8 cellular contexts compared by ENCODE assay signal in genomic region chr11:61129608-61130523, GRCh38. TPM values are rescaled to one million over a fixed set of nuclear protein-coding genes. Genes with fewer than 3 reads are reported as not detected.
DNase-seq lines count a peak whose midpoint lies in the region; ATAC-seq and TF ChIP-seq lines count a peak whose summit lies in the region.

No MANE protein-coding gene starts in this region.

- peaks cover 5% of the 10 kb centered on the region; the same call in 1 of the 2 replicates for H3K36me3 ChIP-seq in BLaER1
- H3K36me3 ChIP-seq in esophagus muscularis mucosa = peaks cover 0 to 56% (median 39%) of the 10 kb centered on the region in 4 donors

- H3K36me3 Mint-ChIP-seq in natural killer cell treated with Interleukin-12 subunit alpha and Interleukin-12 subunit beta and Interleukin-15 and Interleukin-18, amount 100 ng/mL, for 72 hours = no peaks in the 10 kb centered on the region
- peaks cover 26% of the 10 kb centered on the region for H3K36me3 Mint-ChIP-seq in stimulated activated naive CD8-positive, alpha-beta T cell treated with anti-CD3 and anti-CD28 coated beads, Interleukin-15, Interleukin-2, amounts not matched to agents 100 ng/mL and 50 ng/mL, for 24 hours (ENCODE audit: low read depth)

- no peak overlapping the region for H3K9ac ChIP-seq in BLaER1

- peak overlapping the region; percentile 2 to 31 for H3K27ac Mint-ChIP-seq in natural killer cell treated with Interleukin-12 subunit alpha and Interleukin-12 subunit beta and Interleukin-15 and Interleukin-18, amount 100 ng/mL, for 72 hours
- peak overlapping the region; percentile 57 for H3K27ac Mint-ChIP-seq in stimulated activated naive CD8-positive, alpha-beta T cell treated with anti-CD3 and anti-CD28 coated beads, Interleukin-15, Interleukin-2, amounts not matched to agents 100 ng/mL and 50 ng/mL, for 24 hours

- no peaks in the 10 kb centered on the region for H3K9me3 Mint-ChIP-seq in natural killer cell treated with Interleukin-12 subunit alpha and Interleukin-12 subunit beta and Interleukin-15 and Interleukin-18, amount 100 ng/mL, for 72 hours
- H3K9me3 Mint-ChIP-seq in stimulated activated naive CD8-positive, alpha-beta T cell treated with anti-CD3 and anti-CD28 coated beads, Interleukin-15, Interleukin-2, amounts not matched to agents 100 ng/mL and 50 ng/mL, for 24 hours = no peaks in the 10 kb centered on the region

- H3K27me3 ChIP-seq in BLaER1 = no peaks in the 10 kb centered on the region
- H3K27me3 ChIP-seq in esophagus muscularis mucosa = no peaks in the 10 kb centered on the region

- no peaks in the 10 kb centered on the region for H3K9me3 ChIP-seq in BLaER1
- no peaks in the 10 kb centered on the region for H3K9me3 ChIP-seq in esophagus muscularis mucosa

- TF ChIP-seq EP300 in esophagus muscularis mucosa (IDR thresholded peaks at IDR 0.05) = no peak

- peak; percentile 91 for ATAC-seq in natural killer cell treated with Interleukin-12 subunit alpha and Interleukin-12 subunit beta and Interleukin-15 and Interleukin-18, amount 100 ng/mL, for 72 hours

- peak; percentile 100 for TF ChIP-seq CTCF in GM20000 (IDR thresholded peaks at IDR 0.05; ENCODE audit: extremely low read depth, missing control alignments)
- TF ChIP-seq CTCF in esophagus muscularis mucosa (IDR thresholded peaks at IDR 0.05) = peak in 2 of 3 experiments; percentile 97 to 100

- peaks cover 38% of the 10 kb centered on the region for H4K20me1 ChIP-seq in BLaER1

- H3K4me1 ChIP-seq in BLaER1 (peaks cover 63% of the 10 kb centered on the region), esophagus muscularis mucosa (peaks cover 12 to 37% (median 22%) of the 10 kb centered on the region in 4 donors)

- TF ChIP-seq POLR2A in esophagus muscularis mucosa (IDR thresholded peaks at IDR 0.05; ENCODE audit: low read depth) = no peak

- H3K4me1 Mint-ChIP-seq in natural killer cell treated with Interleukin-12 subunit alpha and Interleukin-12 subunit beta and Interleukin-15 and Interleukin-18, amount 100 ng/mL, for 72 hours (ENCODE audit: low read depth in 2 of 2) = peaks cover 5 to 6% of the 10 kb centered on the region in 2 donors
- peaks cover 25% of the 10 kb centered on the region for H3K4me1 Mint-ChIP-seq in stimulated activated naive CD8-positive, alpha-beta T cell treated with anti-CD3 and anti-CD28 coated beads, Interleukin-15, Interleukin-2, amounts not matched to agents 100 ng/mL and 50 ng/mL, for 24 hours (ENCODE audit: low read depth)

- 19% methylated on average over 23 of the region's 35 CpGs for WGBS in esophagus muscularis mucosa

- intact Hi-C loops in esophagus muscularis mucosa (cut with DNase I) = loop anchor here (2.0 to 5.0 kb wide), 3 partner anchors 57 to 288 kb away; partner anchors contain the start of genes CCDC86 and CD6

- DNase-seq in GM20000 (ENCODE audit: low spot score) = peak; percentile 97
- peak; percentile 100 for DNase-seq in HuH-7 (ENCODE audit: low spot score)
- peak; percentile 77 for DNase-seq in activated CD8-positive, alpha-beta memory T cell treated with anti-CD3 and anti-CD28 coated beads, Interleukin-2, amount 50 U/mL, for 1 hour (ENCODE audit: extremely low read depth)
- peak; percentile 96 for DNase-seq in esophagus muscularis mucosa (ENCODE audit: extremely low spot score)
- DNase-seq in natural killer cell treated with Interleukin-12 subunit alpha and Interleukin-12 subunit beta and Interleukin-15 and Interleukin-18, amount 100 ng/mL, for 72 hours (ENCODE audit: low spot score) = peak; percentile 81
- DNase-seq in effector CD8-positive, alpha-beta T cell (lab: John Stamatoyannopoulos, UW) = no peak

- no peaks in the 10 kb centered on the region for H3K27me3 Mint-ChIP-seq in natural killer cell treated with Interleukin-12 subunit alpha and Interleukin-12 subunit beta and Interleukin-15 and Interleukin-18, amount 100 ng/mL, for 72 hours
- H3K27me3 Mint-ChIP-seq in stimulated activated naive CD8-positive, alpha-beta T cell treated with anti-CD3 and anti-CD28 coated beads, Interleukin-15, Interleukin-2, amounts not matched to agents 100 ng/mL and 50 ng/mL, for 24 hours = no peaks in the 10 kb centered on the region

- H3K4me2 ChIP-seq in BLaER1 = peak overlapping the region; percentile 64

- H3K4me3 ChIP-seq in BLaER1 (no peak overlapping the region), esophagus muscularis mucosa (peak overlapping the region; percentile 33 to 46 (median 39))

- H3K4me3 Mint-ChIP-seq in natural killer cell treated with Interleukin-12 subunit alpha and Interleukin-12 subunit beta and Interleukin-15 and Interleukin-18, amount 100 ng/mL, for 72 hours = peak overlapping the region; percentile 13
- peak overlapping the region; percentile 47 for H3K4me3 Mint-ChIP-seq in stimulated activated naive CD8-positive, alpha-beta T cell treated with anti-CD3 and anti-CD28 coated beads, Interleukin-15, Interleukin-2, amounts not matched to agents 100 ng/mL and 50 ng/mL, for 24 hours

- H3K27ac ChIP-seq in BLaER1 = no peak overlapping the region
- peak overlapping the region; percentile 62 to 77 (median 72) for H3K27ac ChIP-seq in esophagus muscularis mucosa (replicated peaks in 1 of 4)

RNA-seq across cellular contexts. Expression of gene CD5, which starts 27.6 kb away (rescaled TPM):
- 1 to 10 TPM in 1 of 4 donors, under 1 TPM in 3; 0.11 to 1.3 (median 0.34) TPM for total RNA-seq in esophagus muscularis mucosa
- total RNA-seq in natural killer cell treated with Interleukin-12 subunit alpha and Interleukin-12 subunit beta and Interleukin-15 and Interleukin-18, amount 100 ng/mL, for 72 hours = 10 to 100 TPM in 1 of 2 donors, 1 to 10 TPM in 1; 2.7 to 16.5 TPM

RNA-seq across cellular contexts. Expression of gene VPS37C, which starts 31.4 kb away (rescaled TPM):
- total RNA-seq in esophagus muscularis mucosa = 10 to 100 TPM; 29.1 to 43.5 (median 38.1) TPM
- total RNA-seq in natural killer cell treated with Interleukin-12 subunit alpha and Interleukin-12 subunit beta and Interleukin-15 and Interleukin-18, amount 100 ng/mL, for 72 hours = 10 to 100 TPM in 1 of 2 donors, 1 to 10 TPM in 1; 9.7 to 13.3 TPM
